In genomic region chr20:37096415-37097039, GRCh38 we compare ENCODE assay signal across 8 cellular contexts. TPM values are rescaled to one million over a fixed set of nuclear protein-coding genes. Genes with fewer than 3 reads are reported as not detected.
DNase-seq lines count a peak whose midpoint lies in the region; ATAC-seq and FAIRE-seq lines count a peak whose summit lies in the region.

No MANE protein-coding gene starts in this region.

- ATAC-seq in HG02642 (IDR thresholded peaks at IDR 0.05; ENCODE audit: poor library complexity, unreplicated experiment) (peak; percentile 1), HG03469 (IDR thresholded peaks at IDR 0.05; ENCODE audit: unreplicated experiment) (no peak)
- no peak for ATAC-seq in activated naive CD8-positive, alpha-beta T cell treated with anti-CD3 and anti-CD28 coated beads, Interleukin-2, amount 50 U/mL, for 24 hours

- H3K9me3 Mint-ChIP-seq in activated naive CD8-positive, alpha-beta T cell treated with anti-CD3 and anti-CD28 coated beads, Interleukin-2, amount 50 U/mL, for 24 hours, result no peaks in the 10 kb centered on the region

- H3K27ac ChIP-seq in BLaER1 (peak overlapping the region; percentile 97), muscle layer of duodenum (ENCODE audit: low read length) (peak overlapping the region; percentile 87)

- H3K4me3 ChIP-seq in BLaER1, result peak overlapping the region; percentile 76
- peak overlapping the region; percentile 82 to 88 for H3K4me3 ChIP-seq in muscle layer of duodenum (ENCODE audit: low read depth in 1 of 2, low read length in 2 of 2)

- no peaks in the 10 kb centered on the region for H3K27me3 ChIP-seq in BLaER1
- no peaks in the 10 kb centered on the region for H3K27me3 ChIP-seq in muscle layer of duodenum (ENCODE audit: low read depth, low read length)

- peak overlapping the region; percentile 92 for H3K9ac ChIP-seq in BLaER1

- no peak for FAIRE-seq in frontal cortex (lab: Jason Lieb, UNC)

- peaks cover 33% of the 10 kb centered on the region for H3K4me1 Mint-ChIP-seq in activated naive CD8-positive, alpha-beta T cell treated with anti-CD3 and anti-CD28 coated beads, Interleukin-2, amount 50 U/mL, for 24 hours

- H3K9me3 ChIP-seq in BLaER1, result no peaks in the 10 kb centered on the region
- H3K9me3 ChIP-seq in muscle layer of duodenum (ENCODE audit: control insufficient read depth in 1 of 2, low read length in 2 of 2), result no peaks in the 10 kb centered on the region

- H3K27ac Mint-ChIP-seq in activated naive CD8-positive, alpha-beta T cell treated with anti-CD3 and anti-CD28 coated beads, Interleukin-2, amount 50 U/mL, for 24 hours, result peak overlapping the region; percentile 98

- peaks cover 24% of the 10 kb centered on the region for H3K36me3 Mint-ChIP-seq in activated naive CD8-positive, alpha-beta T cell treated with anti-CD3 and anti-CD28 coated beads, Interleukin-2, amount 50 U/mL, for 24 hours (ENCODE audit: low read depth)

- H4K20me1 ChIP-seq in BLaER1, result peaks cover 8% of the 10 kb centered on the region; the same call in 1 of the 2 replicates

- DNase-seq in activated naive CD8-positive, alpha-beta T cell treated with anti-CD3 and anti-CD28 coated beads, Interleukin-2, amount 50 U/mL, for 24 hours, result no peak
- DNase-seq in frontal cortex (ENCODE audit: low spot score in 2 of 2) (no peak), NCI-H524 (lab: John Stamatoyannopoulos, UW) (no peak)
- no peak for DNase-seq in stimulated activated naive CD4-positive, alpha-beta T cell (lab: John Stamatoyannopoulos, UW)

- H3K27me3 Mint-ChIP-seq in activated naive CD8-positive, alpha-beta T cell treated with anti-CD3 and anti-CD28 coated beads, Interleukin-2, amount 50 U/mL, for 24 hours, result no peaks in the 10 kb centered on the region

- peaks cover 31% of the 10 kb centered on the region for H3K4me1 ChIP-seq in BLaER1
- H3K4me1 ChIP-seq in muscle layer of duodenum (ENCODE audit: control insufficient read depth in 1 of 2, insufficient read depth in 2 of 2, low read length in 2 of 2), result peaks cover 4 to 8% of the 10 kb centered on the region in 2 donors

- H3K4me2 ChIP-seq in BLaER1, result peak overlapping the region; percentile 82

- peak overlapping the region; percentile 98 for H3K4me3 Mint-ChIP-seq in activated naive CD8-positive, alpha-beta T cell treated with anti-CD3 and anti-CD28 coated beads, Interleukin-2, amount 50 U/mL, for 24 hours

- H3K36me3 ChIP-seq in BLaER1 (peaks cover 25% of the 10 kb centered on the region), muscle layer of duodenum (ENCODE audit: control insufficient read depth in 1 of 2, insufficient read depth in 2 of 2, low read length in 2 of 2) (no peaks in the 10 kb centered on the region)

RNA-seq across cellular contexts. Expression of gene RBL1, which starts 0.7 kb away (rescaled TPM):
- 25.7 TPM for total RNA-seq in frontal cortex
